1 cellular context compared by ENCODE assay signal in the genomic region with DNA sequence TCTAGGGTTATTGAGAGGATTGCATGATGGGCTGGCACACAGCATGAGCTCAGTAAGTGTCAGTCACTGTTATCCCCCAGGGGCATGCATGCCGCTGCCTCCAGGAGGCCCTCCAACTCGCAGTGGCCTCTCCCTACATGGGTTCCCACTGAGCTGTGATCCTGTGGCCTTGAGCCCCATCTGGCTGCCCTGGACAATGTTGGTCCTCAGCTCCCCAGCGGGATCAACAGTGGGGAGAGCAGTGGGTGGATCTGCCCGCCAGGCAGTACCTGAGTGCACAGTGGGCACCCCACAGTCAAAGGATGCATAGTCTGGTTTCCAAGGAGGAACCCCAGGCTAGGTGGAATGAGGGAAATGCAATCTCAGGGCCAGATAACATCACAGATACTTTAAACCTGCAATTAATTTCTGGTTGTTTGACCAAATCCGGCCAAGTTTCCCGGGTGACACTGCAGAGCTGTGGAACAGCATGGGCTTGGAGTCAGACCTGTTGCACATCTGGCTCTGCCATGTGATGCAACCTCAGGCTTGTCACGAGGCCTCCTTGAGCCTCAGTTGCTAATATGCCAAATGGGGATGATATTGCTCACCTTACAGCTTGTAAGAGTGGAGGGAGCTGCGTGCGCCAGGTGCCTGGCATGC.
TF ChIP-seq lines count a peak whose summit lies in the region.

No MANE protein-coding gene starts in this region.

TF ChIP-seq in IMR-90, 13 proteins besides CTCF, POLR2A, EP300 and RAD21:
- TF ChIP-seq MAZ (IDR thresholded peaks at IDR 0.05; ENCODE audit: borderline replicate concordance, low read depth, low read length) (no peak), BHLHE40 (IDR thresholded peaks at IDR 0.05; ENCODE audit: low read depth, low read length) (no peak), CEBPB (IDR thresholded peaks at IDR 0.05; ENCODE audit: low read depth, low read length) (peak; percentile 52), FOS (IDR thresholded peaks at IDR 0.05; ENCODE audit: low read depth, low read length) (no peak), SMC3 (IDR thresholded peaks at IDR 0.05; ENCODE audit: low read depth, low read length) (no peak), CHD1 (IDR thresholded peaks at IDR 0.05; ENCODE audit: low read depth, low read length) (no peak), NFE2L2 (IDR thresholded peaks at IDR 0.05; ENCODE audit: low read depth, low read length) (no peak)
- TF ChIP-seq, protein P1, sequence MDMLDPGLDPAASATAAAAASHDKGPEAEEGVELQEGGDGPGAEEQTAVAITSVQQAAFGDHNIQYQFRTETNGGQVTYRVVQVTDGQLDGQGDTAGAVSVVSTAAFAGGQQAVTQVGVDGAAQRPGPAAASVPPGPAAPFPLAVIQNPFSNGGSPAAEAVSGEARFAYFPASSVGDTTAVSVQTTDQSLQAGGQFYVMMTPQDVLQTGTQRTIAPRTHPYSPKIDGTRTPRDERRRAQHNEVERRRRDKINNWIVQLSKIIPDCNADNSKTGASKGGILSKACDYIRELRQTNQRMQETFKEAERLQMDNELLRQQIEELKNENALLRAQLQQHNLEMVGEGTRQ (IDR thresholded peaks at IDR 0.05; ENCODE audit: low read depth, low read length) = no peak
